ENCODE assay signal across 8 cellular contexts in genomic region chr2:174431902-174432301, GRCh38.
"Had no signal": no experiment of that assay in that cellular context is flagged by ENCODE, and none has a peak within 500 bp of the region (broad histone marks: within the 10 kb centered on the region; RNA-seq: fewer than 3 reads in every experiment).

No MANE protein-coding gene starts in this region.

- H3K4me3 ChIP-seq: GM12878 had no signal

- ATAC-seq: GM12878 had no signal

- FAIRE-seq: G401.6, GM12878, GM12891, GM12892, GM18507, GM19239 had no signal

- DNase-seq: GDM1, GF-D8 had no signal
